In the genomic region with DNA sequence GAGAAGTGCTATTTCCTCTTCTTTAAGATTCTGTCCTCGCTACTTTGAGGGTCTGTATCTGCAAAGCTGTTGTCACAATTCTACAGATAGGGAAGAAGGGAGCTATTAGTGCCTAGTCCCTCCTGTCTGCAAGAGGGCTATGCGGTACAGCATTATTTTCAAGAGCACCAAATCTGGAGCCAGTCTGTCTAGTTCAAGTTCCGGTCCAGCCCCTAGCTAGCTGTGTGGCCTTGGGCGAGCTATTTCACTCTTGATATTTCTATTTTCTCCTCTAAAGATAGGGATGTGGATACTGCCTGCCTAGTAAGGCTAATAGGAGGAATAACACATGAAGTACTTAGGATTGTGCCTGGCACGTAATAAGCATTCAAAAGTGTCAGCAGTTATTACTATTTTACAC, we compare ENCODE assay signal across 23 cellular contexts.
A peak's percentile ranks its signal among the peaks of the same experiment; 100 is the strongest.
DNase-seq lines count a peak whose midpoint lies in the region; ATAC-seq and TF ChIP-seq lines count a peak whose summit lies in the region.
"Had no signal": no experiment of that assay in that cellular context is flagged by ENCODE, and none has a peak within 500 bp of the region (broad histone marks: within the 10 kb centered on the region; RNA-seq: fewer than 3 reads in every experiment).

No MANE protein-coding gene starts in this region.

- H3K4me1 ChIP-seq in SJSA1 (replicated peaks): peaks cover 21% of the 10 kb centered on the region
- H3K4me1 ChIP-seq: Caco-2, SJCRH30 had no signal

- H3K27me3 ChIP-seq in SJSA1 (replicated peaks): no peaks in the 10 kb centered on the region
- H3K27me3 ChIP-seq: SJCRH30 had no signal

- no peak for ATAC-seq in GM18511 (IDR thresholded peaks at IDR 0.05; ENCODE audit: unreplicated experiment)
- ATAC-seq in GM21367 (IDR thresholded peaks at IDR 0.05; ENCODE audit: unreplicated experiment): no peak
- ATAC-seq: CD8-positive, alpha-beta T cell; GM12878; T-cell had no signal

- H3K9me3 ChIP-seq in SJSA1 (replicated peaks): no peaks in the 10 kb centered on the region
- H3K9me3 ChIP-seq: Caco-2, SJCRH30 had no signal

- H3K4me3 ChIP-seq in SJSA1 (no peak overlapping the region), fibroblast of pulmonary artery (replicated peaks; ENCODE audit: low read depth, low read length) (no peak overlapping the region)
- H3K4me3 ChIP-seq: GM12878, SJCRH30 had no signal

- TF ChIP-seq CTCF in fibroblast of pulmonary artery (IDR thresholded peaks at IDR 0.05; ENCODE audit: low read length, missing control alignments): no peak

- DNase-seq in NOMO-1 treated with DMSO at 0.1 percent for 48 hours (lab: John Stamatoyannopoulos, UW; ENCODE audit: unreplicated experiment) (peak; percentile 15), NOMO-1 (lab: John Stamatoyannopoulos, UW; ENCODE audit: unreplicated experiment in 2 of 2) (no peak), SJSA1 (ENCODE audit: low read depth in 1 of 2, low spot score in 2 of 2) (peak in 1 of 2 experiments; percentile 35), fibroblast of pulmonary artery (ENCODE audit: low read depth) (peak; percentile 3), Ammon's horn (ENCODE audit: low spot score) (no peak), T-helper 2 cell (no peak)
- DNase-seq: C1 segment of cervical spinal cord; Caco-2; CD8-positive, alpha-beta T cell; EL; GDM1; NCI-H1092; NCI-H1417 treated with DMSO at 0.1 percent for 48 hours; NCI-H1694 treated with DMSO at 0.1 percent for 48 hours; NCI-H2081 treated with DMSO at 0.1 percent for 48 hours; NCI-H524 treated with DMSO at 0.1 percent for 48 hours; OCI-M1; SJCRH30; T-cell had no signal

- no peaks in the 10 kb centered on the region for H3K36me3 ChIP-seq in SJSA1
- H3K36me3 ChIP-seq: SJCRH30 had no signal

- peak overlapping the region; percentile 1; the same call in 1 of the 2 replicates for H3K27ac ChIP-seq in SJSA1
- H3K27ac ChIP-seq: 22Rv1, SJCRH30 had no signal

Comparison
In these comparisons a context has a peak if more than half of its experiments do, and no peak if none do; other contexts are left out.
1. DNase-seq: peak in NOMO-1 treated with DMSO at 0.1 percent for 48 hours (single experiment) and fibroblast of pulmonary artery (single experiment); none in NOMO-1 (0 of 2), Ammon's horn (single experiment) and T-helper 2 cell (0 of 5).